9 cellular contexts compared by ENCODE assay signal in genomic region chr10:29737209-29737565, GRCh38.
DNase-seq lines count a peak whose midpoint lies in the region; ATAC-seq, FAIRE-seq and TF ChIP-seq lines count a peak whose summit lies in the region.
"Had no signal": no experiment of that assay in that cellular context is flagged by ENCODE, and none has a peak within 500 bp of the region (broad histone marks: within the 10 kb centered on the region; RNA-seq: fewer than 3 reads in every experiment).

No MANE protein-coding gene starts in this region.

- TF ChIP-seq CTCF in astrocyte (IDR thresholded peaks at IDR 0.05; ENCODE audit: insufficient read depth, low read depth, low read length) (no peak), OCI-LY7 (conservative IDR thresholded peaks at IDR 0.05; ENCODE audit: low read length) (no peak)

- H2AFZ ChIP-seq in astrocyte (ENCODE audit: low read depth, low read length) (peak overlapping the region; percentile 39), OCI-LY7 (ENCODE audit: low read length) (no peak overlapping the region)

- no peak overlapping the region for H3K27ac ChIP-seq in astrocyte (ENCODE audit: low read depth, low read length)
- H3K27ac ChIP-seq in OCI-LY7 (ENCODE audit: low read depth, low read length, poor library complexity, severe bottlenecking), result no peak overlapping the region
- H3K27ac ChIP-seq: 22Rv1 had no signal

- peaks cover 2% of the 10 kb centered on the region for H3K9me3 Mint-ChIP-seq in astrocyte (ENCODE audit: unreplicated experiment)
- no peaks in the 10 kb centered on the region for H3K9me3 Mint-ChIP-seq in stimulated activated naive B cell treated with anti-CD40 and anti-IgM and Interleukin-4, amounts not matched to agents 10 μg/mL and 1 μg/mL and 100 μg/mL, for 72 hours

- H3K27me3 Mint-ChIP-seq in astrocyte (ENCODE audit: low read depth, unreplicated experiment), result peaks cover 11% of the 10 kb centered on the region
- peaks cover 31 to 38% of the 10 kb centered on the region in 2 donors for H3K27me3 Mint-ChIP-seq in stimulated activated naive B cell treated with anti-CD40 and anti-IgM and Interleukin-4, amounts not matched to agents 10 μg/mL and 1 μg/mL and 100 μg/mL, for 72 hours

- H3K4me1 Mint-ChIP-seq in astrocyte (ENCODE audit: low read depth, unreplicated experiment), result peaks cover 17% of the 10 kb centered on the region
- peaks cover 0 to 19% of the 10 kb centered on the region in 2 donors for H3K4me1 Mint-ChIP-seq in stimulated activated naive B cell treated with anti-CD40 and anti-IgM and Interleukin-4, amounts not matched to agents 10 μg/mL and 1 μg/mL and 100 μg/mL, for 72 hours

- H3K4me3 Mint-ChIP-seq in astrocyte (ENCODE audit: unreplicated experiment), result peak overlapping the region; percentile 82
- H3K4me3 Mint-ChIP-seq in stimulated activated naive B cell treated with anti-CD40 and anti-IgM and Interleukin-4, amounts not matched to agents 10 μg/mL and 1 μg/mL and 100 μg/mL, for 72 hours, result peak overlapping the region; percentile 45 to 56

- CTCF ChIA-PET in OCI-LY7 (lab: Charles Lee; ENCODE audit: unreplicated experiment), result no interaction called here

- intact Hi-C loops in OCI-LY7 (cut with micrococcal nuclease; ENCODE audit: unreplicated experiment), result no loop called here

- H4K20me1 ChIP-seq in astrocyte (ENCODE audit: insufficient read depth, low read length), result peaks cover 24% of the 10 kb centered on the region
- no peaks in the 10 kb centered on the region for H4K20me1 ChIP-seq in OCI-LY7 (ENCODE audit: insufficient read depth, low read length)

- peak overlapping the region; percentile 96 for H3K4me2 ChIP-seq in astrocyte (ENCODE audit: low read length)
- no peak overlapping the region for H3K4me2 ChIP-seq in OCI-LY7 (ENCODE audit: low read length)

- no peaks in the 10 kb centered on the region for H3K9me2 ChIP-seq in OCI-LY7 (ENCODE audit: insufficient read depth, low read length)

- H3K36me3 Mint-ChIP-seq in astrocyte (ENCODE audit: low read depth, unreplicated experiment), result peaks cover 2% of the 10 kb centered on the region
- H3K36me3 Mint-ChIP-seq in stimulated activated naive B cell treated with anti-CD40 and anti-IgM and Interleukin-4, amounts not matched to agents 10 μg/mL and 1 μg/mL and 100 μg/mL, for 72 hours, result no peaks in the 10 kb centered on the region

- H3K79me2 ChIP-seq in astrocyte (ENCODE audit: insufficient read depth, low read length) (peaks cover 39% of the 10 kb centered on the region), OCI-LY7 (ENCODE audit: insufficient read depth, low read depth, low read length) (no peaks in the 10 kb centered on the region)

- H3K36me3 ChIP-seq in astrocyte (ENCODE audit: insufficient read depth, low read length) (no peaks in the 10 kb centered on the region), OCI-LY7 (ENCODE audit: insufficient read depth, low read length) (no peaks in the 10 kb centered on the region)

- FAIRE-seq in astrocyte (lab: Jason Lieb, UNC), result no peak

- peaks cover 10% of the 10 kb centered on the region for H3K4me1 ChIP-seq in astrocyte (ENCODE audit: insufficient read depth, low read length)
- H3K4me1 ChIP-seq in OCI-LY7 (ENCODE audit: insufficient read depth, low read length, poor library complexity, severe bottlenecking), result no peaks in the 10 kb centered on the region

- POLR2A ChIA-PET in OCI-LY7 (lab: Charles Lee), result no interaction called here

- H3K9me3 ChIP-seq in astrocyte (ENCODE audit: insufficient read depth, low read depth, low read length) (no peaks in the 10 kb centered on the region), OCI-LY7 (ENCODE audit: low read length) (no peaks in the 10 kb centered on the region)

- H3K27ac Mint-ChIP-seq in astrocyte (ENCODE audit: unreplicated experiment), result no peak overlapping the region
- H3K27ac Mint-ChIP-seq in stimulated activated naive B cell treated with anti-CD40 and anti-IgM and Interleukin-4, amounts not matched to agents 10 μg/mL and 1 μg/mL and 100 μg/mL, for 72 hours, result no peak overlapping the region

- BruUV-seq in OCI-LY7 (replicated peaks; lab: Mats Ljungman, UMichigan), result no TSS peak

- no peaks in the 10 kb centered on the region for H3K27me3 ChIP-seq in astrocyte (ENCODE audit: insufficient read depth, low read length)

- H3K4me3 ChIP-seq in astrocyte (ENCODE audit: insufficient read depth, low read depth, low read length), result peak overlapping the region; percentile 79
- no peak overlapping the region for H3K4me3 ChIP-seq in OCI-LY7 (ENCODE audit: low read depth, low read length, poor library complexity, severe bottlenecking)

- DNase-seq in DMS53 (lab: John Stamatoyannopoulos, UW), result peak; percentile 40
- DNase-seq in DMS53 treated with DMSO at 0.1 percent for 48 hours (lab: John Stamatoyannopoulos, UW; ENCODE audit: unreplicated experiment), result no peak
- no peak for DNase-seq in astrocyte (ENCODE audit: low read depth)
- DNase-seq in left kidney (ENCODE audit: low read depth, low spot score), result peak; percentile 39
- DNase-seq in stimulated activated naive B cell treated with anti-CD40 and anti-IgM and Interleukin-4, amounts not matched to agents 10 μg/mL and 1 μg/mL and 100 μg/mL, for 72 hours, result no peak
- DNase-seq in OCI-LY7 (ENCODE audit: low spot score), result no peak
- DNase-seq in cerebellar cortex (ENCODE audit: low spot score), result no peak
- no peak for DNase-seq in NCI-H82 (lab: John Stamatoyannopoulos, UW)

- ATAC-seq in stimulated activated naive B cell treated with anti-CD40 and anti-IgM and Interleukin-4, amounts not matched to agents 10 μg/mL and 1 μg/mL and 100 μg/mL, for 72 hours (replicated peaks), result no peak

- peak overlapping the region; percentile 52 for H3K9ac ChIP-seq in astrocyte (ENCODE audit: low read length)

Comparison
In these comparisons a context has a peak if more than half of its experiments do, and no peak if none do; other contexts are left out.
1. DNase-seq: peak in DMS53 (single experiment) and left kidney (single experiment); none in DMS53 treated with DMSO at 0.1 percent for 48 hours (single experiment), astrocyte (single experiment), stimulated activated naive B cell treated with anti-CD40 and anti-IgM and Interleukin-4, amounts not matched to agents 10 μg/mL and 1 μg/mL and 100 μg/mL, for 72 hours (single experiment), OCI-LY7 (single experiment), cerebellar cortex (single experiment) and NCI-H82 (single experiment).